Comparison of ENCODE assay signal across 28 cellular contexts in the genomic region with DNA sequence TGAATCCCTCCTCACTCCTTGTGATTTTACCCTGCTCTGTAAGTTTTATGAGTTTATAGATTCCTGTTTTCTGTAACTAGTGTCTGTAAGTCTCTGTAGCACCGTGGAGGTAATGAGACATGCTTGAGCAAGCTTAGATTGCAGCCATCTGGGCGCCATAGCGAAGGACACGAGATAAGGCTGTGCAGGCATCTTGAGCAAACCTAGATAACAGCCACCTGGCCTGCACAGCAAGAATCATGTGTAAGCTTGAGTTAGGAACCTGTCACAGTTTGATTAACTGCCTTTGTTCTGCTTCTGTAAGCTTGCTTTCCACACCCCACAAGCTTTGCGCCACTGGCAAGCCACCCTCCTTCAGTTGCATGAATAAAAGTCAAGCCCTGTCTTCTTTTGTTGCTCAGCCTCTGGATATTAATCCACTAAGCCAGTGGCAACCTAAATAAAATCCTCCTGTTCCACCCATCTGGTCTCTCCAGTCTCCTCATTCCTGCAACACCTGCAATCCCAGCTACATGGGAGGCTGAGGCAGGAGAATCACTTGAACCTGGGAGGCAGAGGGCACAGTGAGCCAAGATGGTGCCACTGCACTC.
"Had no signal": no experiment of that assay in that cellular context is flagged by ENCODE, and none has a peak within 500 bp of the region (broad histone marks: within the 10 kb centered on the region; RNA-seq: fewer than 3 reads in every experiment).

No MANE protein-coding gene starts in this region.

- H3K36me3 ChIP-seq: brain microvascular endothelial cell, cardiac muscle cell, WERI-Rb-1 had no signal

- H3K27ac Mint-ChIP-seq: activated CD4-positive, alpha-beta memory T cell treated with anti-CD3 and anti-CD28 coated beads, Interleukin-2, amount 10 ng/mL, durations not matched to agents 7 days and 5 days; activated naive CD8-positive, alpha-beta T cell treated with anti-CD3 and anti-CD28 coated beads for 36 hours; activated T-cell treated with anti-CD3 and anti-CD28 coated beads, Interleukin-2, amount 50 U/mL, for 72 hours; activated T-helper 17 cell treated with anti-CD3 and anti-CD28 coated beads, Interleukin-2, amount 50 U/mL, for 72 hours had no signal

- H3K4me3 ChIP-seq: cardiac muscle cell, SK-N-MC had no signal

- ATAC-seq: activated T-cell treated with anti-CD3 and anti-CD28 coated beads, Interleukin-2, amount 50 U/mL, for 72 hours; activated T-helper 17 cell treated with anti-CD3 and anti-CD28 coated beads, Interleukin-2, amount 50 U/mL, for 72 hours had no signal

- H3K27ac ChIP-seq: brain microvascular endothelial cell, cardiac muscle cell, SK-N-MC, WERI-Rb-1 had no signal

- H3K4me1 Mint-ChIP-seq: activated CD4-positive, alpha-beta memory T cell treated with anti-CD3 and anti-CD28 coated beads, Interleukin-2, amount 10 ng/mL, durations not matched to agents 7 days and 5 days; activated naive CD8-positive, alpha-beta T cell treated with anti-CD3 and anti-CD28 coated beads for 36 hours; activated T-helper 17 cell treated with anti-CD3 and anti-CD28 coated beads, Interleukin-2, amount 50 U/mL, for 72 hours; central memory CD8-positive, alpha-beta T cell had no signal

- H3K36me3 Mint-ChIP-seq: activated naive CD8-positive, alpha-beta T cell treated with anti-CD3 and anti-CD28 coated beads for 36 hours had no signal

- H3K27me3 Mint-ChIP-seq: activated CD4-positive, alpha-beta memory T cell treated with anti-CD3 and anti-CD28 coated beads, Interleukin-2, amount 10 ng/mL, durations not matched to agents 7 days and 5 days; activated naive CD8-positive, alpha-beta T cell treated with anti-CD3 and anti-CD28 coated beads for 36 hours; activated T-helper 17 cell treated with anti-CD3 and anti-CD28 coated beads, Interleukin-2, amount 50 U/mL, for 72 hours; central memory CD8-positive, alpha-beta T cell had no signal

- DNase-seq: activated CD4-positive, alpha-beta memory T cell treated with anti-CD3 and anti-CD28 coated beads, Interleukin-2, amount 10 ng/mL, durations not matched to agents 7 days and 5 days; activated CD4-positive, alpha-beta T cell treated with anti-CD3 and anti-CD28 coated beads for 1 hour; activated CD4-positive, alpha-beta T cell treated with anti-CD3 and anti-CD28 coated beads for 48 hours; activated CD4-positive, CD25-positive, alpha-beta regulatory T cell; activated effector memory CD4-positive, alpha-beta T cell treated with anti-CD3 and anti-CD28 coated beads, Interleukin-2, amount 50 U/mL, for 16 hours; activated naive CD4-positive, alpha-beta T cell; activated naive CD4-positive, alpha-beta T cell treated with anti-CD3 and anti-CD28 coated beads, Interleukin-2, amount 50 U/mL, for 16 hours; activated naive CD8-positive, alpha-beta T cell treated with anti-CD3 and anti-CD28 coated beads for 36 hours; activated T-cell treated with anti-CD3 and anti-CD28 coated beads, Interleukin-2, amount 50 U/mL, for 1 hour; activated T-cell treated with anti-CD3 and anti-CD28 coated beads, Interleukin-2, amount 50 U/mL, for 72 hours; amniotic stem cell; aorta; brain microvascular endothelial cell; NCI-H1105; NCI-H1417 treated with DMSO at 0.1 percent for 48 hours; NCI-H187 treated with DMSO at 0.1 percent for 48 hours; NCI-H2081; NCI-H345; NCI-H524 treated with DMSO at 0.1 percent for 48 hours; NCI-H748 treated with DMSO at 0.1 percent for 48 hours; NK-92 treated with Interleukin-12 subunit alpha and Interleukin-12 subunit beta, amount 100 ng/mL, for 24 hours; Right ventricle myocardium superior; T1000; WERI-Rb-1 had no signal

- H3K4me3 Mint-ChIP-seq: activated CD4-positive, alpha-beta memory T cell treated with anti-CD3 and anti-CD28 coated beads, Interleukin-2, amount 10 ng/mL, durations not matched to agents 7 days and 5 days; activated naive CD8-positive, alpha-beta T cell treated with anti-CD3 and anti-CD28 coated beads for 36 hours; activated T-cell treated with anti-CD3 and anti-CD28 coated beads, Interleukin-2, amount 50 U/mL, for 72 hours; activated T-helper 17 cell treated with anti-CD3 and anti-CD28 coated beads, Interleukin-2, amount 50 U/mL, for 72 hours; central memory CD8-positive, alpha-beta T cell had no signal

- H3K27me3 ChIP-seq: brain microvascular endothelial cell, cardiac muscle cell had no signal
